Comparison of ENCODE assay signal across 24 cellular contexts in genomic region chr2:6645004-6645403, GRCh38.
DNase-seq lines count a peak whose midpoint lies in the region; ATAC-seq, FAIRE-seq and TF ChIP-seq lines count a peak whose summit lies in the region.
"Had no signal": no experiment of that assay in that cellular context is flagged by ENCODE, and none has a peak within 500 bp of the region (broad histone marks: within the 10 kb centered on the region; RNA-seq: fewer than 3 reads in every experiment).

No MANE protein-coding gene starts in this region.

- H4K20me1 ChIP-seq in GM12878 (ENCODE audit: control insufficient read depth, insufficient read depth) = no peaks in the 10 kb centered on the region
- H4K20me1 ChIP-seq: BLaER1 treated with 17β-estradiol and CSF1 and Interleukin-3, amounts not matched to agents 10 nM and 100 nM had no signal

- TF ChIP-seq RAD21 in GM12878 (IDR thresholded peaks at IDR 0.05; ENCODE audit: insufficient read depth, low read depth, low read length) = no peak

- no peak overlapping the region for H3K4me2 ChIP-seq in GM12878 (ENCODE audit: control insufficient read depth, insufficient read depth)
- H3K4me2 ChIP-seq: A549; BLaER1 treated with 17β-estradiol and CSF1 and Interleukin-3, amounts not matched to agents 10 nM and 100 nM had no signal

- ATAC-seq in GM18868 (IDR thresholded peaks at IDR 0.05; ENCODE audit: unreplicated experiment) (peak; percentile 80), GM12878 (peak; percentile 63)
- ATAC-seq: A549; CD8-positive, alpha-beta T cell had no signal

- H3K9me3 ChIP-seq in GM12878 (replicated peaks; ENCODE audit: control insufficient read depth, insufficient read depth, low read length) = no peaks in the 10 kb centered on the region
- H3K9me3 ChIP-seq in Peyer's patch = no peaks in the 10 kb centered on the region
- H3K9me3 ChIP-seq: A549; BLaER1 treated with 17β-estradiol and CSF1 and Interleukin-3, amounts not matched to agents 10 nM and 100 nM; Caco-2 had no signal

- FAIRE-seq in GM12878 (lab: Jason Lieb, UNC) = no peak
- FAIRE-seq: A549, D721Med, G401.6, GM12891, GM18507, GM19239 had no signal

- peak; percentile 24 for DNase-seq in GM12865 (ENCODE audit: low read depth)
- no peak for DNase-seq in GM12878 (ENCODE audit: low read depth, low spot score)
- no peak for DNase-seq in progenitor cell of endocrine pancreas (ENCODE audit: low spot score, unreplicated experiment)
- DNase-seq in NCI-H2081 (lab: John Stamatoyannopoulos, UW) = no peak
- DNase-seq in HuH-7.5 (ENCODE audit: low spot score) = no peak
- no peak for DNase-seq in Peyer's patch
- DNase-seq: AML-193; Caco-2; Calu3; CD4-positive, alpha-beta T cell; CD8-positive, alpha-beta T cell; DMS79 treated with DMSO at 0.1 percent for 48 hours; GF-D8 had no signal

- H3K27ac Mint-ChIP-seq in progenitor cell of endocrine pancreas = peak overlapping the region; percentile 46
- H3K27ac Mint-ChIP-seq: B cell; CD4-positive, alpha-beta T cell; CD8-positive, alpha-beta T cell had no signal

- SMC1A ChIA-PET in GM12878 (lab: Charles Lee; ENCODE audit: uncharacterized antibody, unreplicated experiment) = interaction anchor here (1.6 kb wide), 1 partner anchor 11 kb away, joined by 5 read pairs; no protein-coding TSS in a partner anchor

- H3K27me3 ChIP-seq in GM12878 (replicated peaks in 1 of 2; ENCODE audit: control insufficient read depth in 2 of 2, insufficient read depth in 2 of 2, low read length in 1 of 2) = no peaks in the 10 kb centered on the region
- no peaks in the 10 kb centered on the region for H3K27me3 ChIP-seq in Peyer's patch
- H3K27me3 ChIP-seq: BLaER1 treated with 17β-estradiol and CSF1 and Interleukin-3, amounts not matched to agents 10 nM and 100 nM had no signal

- H3K36me3 ChIP-seq in GM12878 (ENCODE audit: control insufficient read depth in 2 of 2, insufficient read depth in 2 of 2, low read length in 1 of 2) (no peaks in the 10 kb centered on the region), Peyer's patch (no peaks in the 10 kb centered on the region)
- H3K36me3 ChIP-seq: BLaER1 treated with 17β-estradiol and CSF1 and Interleukin-3, amounts not matched to agents 10 nM and 100 nM had no signal

- TF ChIP-seq EP300 in GM12878 (IDR thresholded peaks at IDR 0.05; ENCODE audit: borderline replicate concordance in 1 of 2, control insufficient read depth in 1 of 2, low read depth in 2 of 2, low read length in 2 of 2) = no peak

- H3K4me1 Mint-ChIP-seq in progenitor cell of endocrine pancreas (ENCODE audit: low read depth) = peaks cover 5% of the 10 kb centered on the region
- H3K4me1 Mint-ChIP-seq: B cell had no signal

- H3K27ac ChIP-seq in GM12878 (ENCODE audit: control insufficient read depth, insufficient read depth) = no peak overlapping the region
- H3K27ac ChIP-seq in Peyer's patch = no peak overlapping the region
- H3K27ac ChIP-seq: 22Rv1; A549; BLaER1 treated with 17β-estradiol and CSF1 and Interleukin-3, amounts not matched to agents 10 nM and 100 nM; C4-2B had no signal

- H3K9ac ChIP-seq in GM12878 (ENCODE audit: control insufficient read depth, insufficient read depth, low read length) = no peak overlapping the region
- H3K9ac ChIP-seq: BLaER1 treated with 17β-estradiol and CSF1 and Interleukin-3, amounts not matched to agents 10 nM and 100 nM had no signal

- H3K36me3 Mint-ChIP-seq in progenitor cell of endocrine pancreas (ENCODE audit: insufficient read depth) = no peaks in the 10 kb centered on the region
- H3K36me3 Mint-ChIP-seq: CD8-positive, alpha-beta T cell had no signal

- RAD21 ChIA-PET in GM12878 (lab: Charles Lee; ENCODE audit: unreplicated experiment) = no interaction called here

- BruUV-seq in GM12878 (replicated peaks; lab: Mats Ljungman, UMichigan) = no TSS peak

- H3K27me3 Mint-ChIP-seq in progenitor cell of endocrine pancreas = peaks cover 3% of the 10 kb centered on the region

- no peak for TF ChIP-seq POLR2A in GM12878 (IDR thresholded peaks at IDR 0.05; ENCODE audit: low read depth, low read length)
- no peak for TF ChIP-seq POLR2A in Peyer's patch (IDR thresholded peaks at IDR 0.05)

- intact Hi-C loops in GM12878 (cut with micrococcal nuclease; ENCODE audit: unreplicated experiment) = no loop called here

- H3K4me3 Mint-ChIP-seq in progenitor cell of endocrine pancreas (ENCODE audit: low read depth) = no peak overlapping the region
- H3K4me3 Mint-ChIP-seq: B cell; CD4-positive, alpha-beta T cell; CD8-positive, alpha-beta T cell had no signal

- H2AFZ ChIP-seq in GM12878 (ENCODE audit: control insufficient read depth, low read depth, low read length) = no peak overlapping the region

- POLR2A ChIA-PET in GM12878 (lab: Charles Lee) = no interaction called here

- CTCF ChIA-PET in GM12878 (lab: Yijun Ruan, JAX) = no interaction called here

- 0% methylated on average over 1 of the region's 1 CpG for WGBS in GM12878 (ENCODE audit: insufficient coverage, insufficient replicate concordance, low lambda C conversion rate, missing lambda C conversion rate)

- in situ Hi-C loops in GM12878 (cut with MboI) = no loop called here

- H3K4me3 ChIP-seq in GM12865 (ENCODE audit: low read depth, low read length) (no peak overlapping the region), GM12878 (no peak overlapping the region), Peyer's patch (no peak overlapping the region)
- H3K4me3 ChIP-seq: A549; BLaER1 treated with 17β-estradiol and CSF1 and Interleukin-3, amounts not matched to agents 10 nM and 100 nM had no signal

- H3K79me2 ChIP-seq in GM12878 (ENCODE audit: control insufficient read depth, insufficient read depth, low read length) = no peaks in the 10 kb centered on the region

- TF ChIP-seq CTCF in GM12865 (IDR thresholded peaks at IDR 0.05; ENCODE audit: insufficient read depth, low read depth, low read length, missing control alignments) (no peak), GM12878 (IDR thresholded peaks at IDR 0.05 in 2 of 3, conservative IDR thresholded peaks at IDR 0.05 in 1 of 3; ENCODE audit: control insufficient read depth in 2 of 3, extremely low read depth in 1 of 3, insufficient read depth in 1 of 3, low read depth in 3 of 3, low read length in 3 of 3) (no peak), progenitor cell of endocrine pancreas (IDR thresholded peaks at IDR 0.05; ENCODE audit: unreplicated experiment) (no peak), Peyer's patch (IDR thresholded peaks at IDR 0.05) (no peak)

- H3K9me3 Mint-ChIP-seq in progenitor cell of endocrine pancreas (ENCODE audit: low read depth) = no peaks in the 10 kb centered on the region
- H3K9me3 Mint-ChIP-seq: CD4-positive, alpha-beta T cell; CD8-positive, alpha-beta T cell had no signal

- H3K4me1 ChIP-seq in GM12878 (ENCODE audit: control insufficient read depth, insufficient read depth, low read length) (no peaks in the 10 kb centered on the region), Peyer's patch (no peaks in the 10 kb centered on the region)
- H3K4me1 ChIP-seq: A549, Caco-2 had no signal

TF ChIP-seq in GM12878, 131 proteins besides CTCF, POLR2A, EP300 and RAD21:
- TF ChIP-seq MYB (IDR thresholded peaks at IDR 0.05; ENCODE audit: borderline replicate concordance, low read depth, low read length) (no peak), ZBTB40 (IDR thresholded peaks at IDR 0.05; ENCODE audit: borderline replicate concordance) (no peak), YBX1 (IDR thresholded peaks at IDR 0.05) (no peak), RELB (IDR thresholded peaks at IDR 0.05; ENCODE audit: low read depth) (0 out of 2 replicates have a peak, but pooled peaks have one; percentile 58)
